2 cellular contexts compared by ENCODE assay signal in genomic region chr4:163738521-163738920, GRCh38.
"Had no signal": no experiment of that assay in that cellular context is flagged by ENCODE, and none has a peak within 500 bp of the region (broad histone marks: within the 10 kb centered on the region; RNA-seq: fewer than 3 reads in every experiment).

No MANE protein-coding gene starts in this region.

- H3K4me3 ChIP-seq: GM12878 had no signal

- DNase-seq: GDM1 had no signal
